In the genomic region with DNA sequence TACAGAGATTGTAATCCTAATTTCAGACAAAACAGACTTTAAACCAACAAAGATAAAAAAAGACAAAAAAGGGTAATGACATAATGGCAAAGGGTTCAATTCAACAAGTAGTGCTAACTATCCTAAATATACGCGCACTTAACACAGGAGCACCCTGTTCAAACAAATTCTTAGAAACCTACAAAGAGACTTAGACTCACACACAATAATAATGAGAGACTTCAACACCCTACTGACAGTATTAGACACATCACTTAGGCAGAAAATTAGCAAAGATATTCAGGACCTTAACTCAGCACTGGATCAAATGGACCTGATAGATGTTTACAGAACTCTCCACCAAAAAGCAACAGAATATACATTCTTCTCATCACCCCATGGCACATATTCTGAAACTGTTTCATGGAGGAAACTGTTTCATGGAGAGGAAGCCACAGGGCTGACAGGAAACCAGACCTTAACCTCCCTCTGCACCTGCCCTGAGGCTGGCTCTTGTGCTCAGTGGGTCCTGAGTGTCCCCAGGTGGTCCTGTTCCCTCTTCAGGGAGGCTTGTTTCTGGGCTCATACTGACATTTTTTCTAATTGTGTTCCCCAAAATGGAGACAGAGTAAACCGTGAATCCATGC, we compare ENCODE assay signal across 16 cellular contexts. TPM values are rescaled to one million over a fixed set of nuclear protein-coding genes. Genes with fewer than 3 reads are reported as not detected.
"Had no signal": no experiment of that assay in that cellular context is flagged by ENCODE, and none has a peak within 500 bp of the region (broad histone marks: within the 10 kb centered on the region; RNA-seq: fewer than 3 reads in every experiment).

No MANE protein-coding gene starts in this region.

RNA-seq across cellular contexts. Expression of a gene that starts 54.7 kb away (rescaled TPM):
- total RNA-seq: activated CD4-positive, alpha-beta memory T cell treated with anti-CD3 and anti-CD28 coated beads, Interleukin-2, amount 10 ng/mL, durations not matched to agents 7 days and 5 days; activated CD4-positive, alpha-beta T cell treated with anti-CD3 and anti-CD28 coated beads, Interleukin-2, amount 10 ng/mL, durations not matched to agents 24 days and 14 days; activated naive CD8-positive, alpha-beta T cell treated with anti-CD3 and anti-CD28 coated beads for 36 hours; activated T-helper 2 cell treated with anti-CD3 and anti-CD28 coated beads, Interferon-gamma antibody, Interleukin-2, Interleukin-4, amounts not matched to agents 10 μg/mL and 5 μg/mL and 100 μg/mL, durations not matched to agents 14 hours and 24 hours and 36 hours; breast epithelium; colonic mucosa; esophagus muscularis mucosa; frontal cortex; hepatocyte; kidney epithelial cell; left lobe of liver; lower lobe of right lung; mucosa of descending colon; omental fat pad; right lobe of liver; ureter had no signal
